In the genomic region with DNA sequence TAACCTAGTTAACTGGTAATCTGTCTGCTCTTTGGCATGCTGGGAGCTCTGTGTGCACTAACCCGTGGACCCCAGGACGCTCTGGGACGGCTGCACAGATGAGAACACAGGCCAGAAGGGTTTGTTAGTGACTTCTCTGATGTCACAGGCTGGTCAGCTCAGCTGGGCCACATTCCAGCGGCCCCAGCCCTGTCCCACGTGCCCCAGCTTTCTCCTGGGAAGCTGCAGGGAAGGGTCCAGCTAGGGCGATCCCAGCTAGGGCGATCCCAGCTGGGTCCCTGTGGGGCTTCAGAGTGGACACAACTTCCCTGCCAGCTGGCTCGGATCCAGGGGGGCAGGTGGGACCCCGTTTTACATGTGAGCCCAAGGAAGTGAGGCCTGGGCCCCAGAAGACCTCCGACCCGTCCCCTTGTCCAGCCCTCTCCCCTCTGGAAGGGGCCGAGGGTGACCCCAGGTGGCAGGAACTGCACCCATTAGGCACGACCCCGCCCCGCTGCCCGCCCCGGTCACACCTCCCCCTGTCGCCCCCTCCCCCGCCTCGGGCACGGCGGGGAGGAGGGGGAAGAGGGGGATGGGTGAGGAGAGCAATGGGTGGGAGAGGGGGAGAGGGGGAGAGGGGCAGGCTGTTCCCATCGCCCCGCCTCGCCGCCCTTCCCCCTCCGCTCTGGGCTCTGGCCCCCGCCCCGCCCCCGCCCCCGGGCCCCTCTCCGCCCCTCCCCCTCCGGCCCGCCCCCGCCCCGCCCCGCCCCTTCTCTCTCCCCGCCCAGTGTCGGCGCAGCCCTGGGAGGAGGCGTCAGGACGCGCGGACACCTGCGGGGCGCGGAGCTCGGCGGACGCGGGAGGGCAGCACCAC, we compare ENCODE assay signal across 8 cellular contexts.
A peak's percentile ranks its signal among the peaks of the same experiment; 100 is the strongest.
DNase-seq lines count a peak whose midpoint lies in the region; ATAC-seq and FAIRE-seq lines count a peak whose summit lies in the region.

No MANE protein-coding gene starts in this region.

- POLR2A ChIA-PET in activated naive CD8-positive, alpha-beta T cell treated with anti-CD3 and anti-CD28 coated beads, Interleukin-2, amount 10 ng/mL, durations not matched to agents 7 days and 5 days (lab: Charles Lee) = no interaction called here

- no peaks in the 10 kb centered on the region for H3K9me3 ChIP-seq in small intestine (ENCODE audit: control insufficient read depth, low read depth)

- no peak overlapping the region for H3K27ac Mint-ChIP-seq in activated naive CD8-positive, alpha-beta T cell treated with anti-CD3 and anti-CD28 coated beads, Interleukin-2, amount 10 ng/mL, durations not matched to agents 7 days and 5 days

- no peak overlapping the region for H3K4me3 Mint-ChIP-seq in activated naive CD8-positive, alpha-beta T cell treated with anti-CD3 and anti-CD28 coated beads, Interleukin-2, amount 10 ng/mL, durations not matched to agents 7 days and 5 days

- ATAC-seq in GM21367 (IDR thresholded peaks at IDR 0.05; ENCODE audit: unreplicated experiment) = peak; percentile 59
- ATAC-seq in activated naive CD8-positive, alpha-beta T cell treated with anti-CD3 and anti-CD28 coated beads, Interleukin-2, amount 10 ng/mL, durations not matched to agents 7 days and 5 days (ENCODE audit: low read depth) = peak; percentile 69
- no peak for ATAC-seq in GM21515 (IDR thresholded peaks at IDR 0.05; ENCODE audit: unreplicated experiment)

- 5 to 13% (median 6%) methylated on average over 12 to 29 of the region's 51 CpGs for WGBS in small intestine, 3 donors

- no peaks in the 10 kb centered on the region for H3K36me3 ChIP-seq in small intestine (ENCODE audit: control insufficient read depth in 2 of 2, insufficient read depth in 2 of 2, low read length in 2 of 2)

- peak overlapping the region in 1 of 2 donors; percentile 60 for H3K27ac ChIP-seq in small intestine (ENCODE audit: low read depth in 1 of 2, low read length in 1 of 2)

- H3K4me3 ChIP-seq in iPS-11a (ENCODE audit: low read depth, low read length) = peak overlapping the region; percentile 24
- peak overlapping the region in 1 of 2 donors; percentile 50 for H3K4me3 ChIP-seq in small intestine (ENCODE audit: low read depth in 1 of 2, low read length in 2 of 2)

- no peak for FAIRE-seq in small intestine (lab: Jason Lieb, UNC)

- no peaks in the 10 kb centered on the region for H3K9me3 Mint-ChIP-seq in activated naive CD8-positive, alpha-beta T cell treated with anti-CD3 and anti-CD28 coated beads, Interleukin-2, amount 10 ng/mL, durations not matched to agents 7 days and 5 days

- H3K27me3 ChIP-seq in small intestine (ENCODE audit: control insufficient read depth in 2 of 2, insufficient read depth in 2 of 2, low read length in 2 of 2) = no peaks in the 10 kb centered on the region

- DNase-seq in DMS79 (lab: John Stamatoyannopoulos, UW) (peak; percentile 50), NCI-H146 (lab: John Stamatoyannopoulos, UW) (peak; percentile 90), small intestine (peak; percentile 38), dedifferentiated amniotic fluid mesenchymal stem cell (ENCODE audit: extremely low spot score) (no peak)
- peak; percentile 51 for DNase-seq in activated naive CD8-positive, alpha-beta T cell treated with anti-CD3 and anti-CD28 coated beads, Interleukin-2, amount 10 ng/mL, durations not matched to agents 7 days and 5 days

- H3K4me1 Mint-ChIP-seq in activated naive CD8-positive, alpha-beta T cell treated with anti-CD3 and anti-CD28 coated beads, Interleukin-2, amount 10 ng/mL, durations not matched to agents 7 days and 5 days = no peaks in the 10 kb centered on the region

- peaks cover 30% of the 10 kb centered on the region for H3K27me3 Mint-ChIP-seq in activated naive CD8-positive, alpha-beta T cell treated with anti-CD3 and anti-CD28 coated beads, Interleukin-2, amount 10 ng/mL, durations not matched to agents 7 days and 5 days

- H3K36me3 Mint-ChIP-seq in activated naive CD8-positive, alpha-beta T cell treated with anti-CD3 and anti-CD28 coated beads, Interleukin-2, amount 10 ng/mL, durations not matched to agents 7 days and 5 days = no peaks in the 10 kb centered on the region

- peaks cover 2 to 9% of the 10 kb centered on the region in 2 donors for H3K4me1 ChIP-seq in small intestine (ENCODE audit: control insufficient read depth in 2 of 2, insufficient read depth in 1 of 2, low read depth in 1 of 2, low read length in 1 of 2)
